1 cellular context compared by ENCODE assay signal in the genomic region with DNA sequence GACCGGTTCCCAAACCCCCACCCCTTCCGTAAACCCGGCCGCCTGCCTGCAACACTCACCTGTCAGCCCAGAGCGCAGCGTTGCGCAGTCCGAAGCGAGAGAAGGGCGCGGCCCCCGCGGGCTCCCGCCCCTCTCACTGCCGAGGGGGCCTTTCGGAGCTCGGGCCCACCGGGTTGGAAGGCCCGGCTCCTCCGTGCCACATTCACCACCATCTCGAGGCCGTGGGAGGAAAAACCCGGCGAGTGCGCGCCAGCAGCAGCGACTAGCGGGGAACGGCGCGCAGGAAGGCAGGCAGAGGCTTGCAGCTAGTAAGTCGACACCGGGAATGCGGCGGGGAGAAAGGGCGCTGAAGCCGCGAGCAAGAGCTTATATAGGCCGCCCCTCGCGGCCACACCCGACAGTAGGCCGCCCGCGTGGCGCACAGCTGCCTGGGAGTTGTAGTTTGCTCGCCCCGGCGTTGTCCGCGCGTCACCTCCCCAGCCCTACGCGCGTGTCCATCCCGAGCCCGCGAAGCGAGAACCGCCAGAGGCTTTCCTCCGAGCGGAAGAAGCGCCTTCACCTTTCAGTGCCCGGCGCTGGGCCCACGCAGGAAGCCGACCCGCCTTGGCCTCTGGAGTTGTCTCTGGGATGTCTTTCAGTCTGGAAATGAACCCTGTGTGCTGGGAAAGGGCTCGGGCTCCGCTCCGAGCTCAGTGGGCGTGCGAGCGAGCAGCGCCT.
TF ChIP-seq lines count a peak whose summit lies in the region.

No MANE protein-coding gene starts in this region.

TF ChIP-seq in K562, 482 proteins besides CTCF, POLR2A, EP300 and RAD21 (continued from another document and continues in another):
- TF ChIP-seq, protein P1, sequence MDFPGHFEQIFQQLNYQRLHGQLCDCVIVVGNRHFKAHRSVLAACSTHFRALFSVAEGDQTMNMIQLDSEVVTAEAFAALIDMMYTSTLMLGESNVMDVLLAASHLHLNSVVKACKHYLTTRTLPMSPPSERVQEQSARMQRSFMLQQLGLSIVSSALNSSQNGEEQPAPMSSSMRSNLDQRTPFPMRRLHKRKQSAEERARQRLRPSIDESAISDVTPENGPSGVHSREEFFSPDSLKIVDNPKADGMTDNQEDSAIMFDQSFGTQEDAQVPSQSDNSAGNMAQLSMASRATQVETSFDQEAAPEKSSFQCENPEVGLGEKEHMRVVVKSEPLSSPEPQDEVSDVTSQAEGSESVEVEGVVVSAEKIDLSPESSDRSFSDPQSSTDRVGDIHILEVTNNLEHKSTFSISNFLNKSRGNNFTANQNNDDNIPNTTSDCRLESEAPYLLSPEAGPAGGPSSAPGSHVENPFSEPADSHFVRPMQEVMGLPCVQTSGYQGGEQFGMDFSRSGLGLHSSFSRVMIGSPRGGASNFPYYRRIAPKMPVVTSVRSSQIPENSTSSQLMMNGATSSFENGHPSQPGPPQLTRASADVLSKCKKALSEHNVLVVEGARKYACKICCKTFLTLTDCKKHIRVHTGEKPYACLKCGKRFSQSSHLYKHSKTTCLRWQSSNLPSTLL (IDR thresholded peaks at IDR 0.05): no peak
- TF ChIP-seq U2AF1 (optimal IDR thresholded peaks at IDR 0.05; ENCODE audit: low read depth, low read length) (peak; percentile 100), FOXK1 (CRISPR knock-in tag; IDR thresholded peaks at IDR 0.05; ENCODE audit: borderline replicate concordance) (peak; percentile 46), CXXC5 (CRISPR knock-in tag; IDR thresholded peaks at IDR 0.05) (peak; percentile 97), DACH1 (IDR thresholded peaks at IDR 0.05; ENCODE audit: partially characterized antibody) (no peak), ZNF696 (CRISPR knock-in tag; conservative IDR thresholded peaks at IDR 0.05) (no peak), HDAC1 (IDR thresholded peaks at IDR 0.05) (peak; percentile 25 to 93; a peak in 3 of 4 replicates), ZNF165 (CRISPR knock-in tag; IDR thresholded peaks at IDR 0.05; ENCODE audit: borderline replicate concordance) (peak; percentile 44; the same call in 1 of the 2 replicates), CHCHD3 (CRISPR knock-in tag; IDR thresholded peaks at IDR 0.05) (peak; percentile 54; the same call in 1 of the 2 replicates), MYC (IDR thresholded peaks at IDR 0.05; ENCODE audit: low read depth, low read length) (peak; percentile 98), MYC (CRISPR knock-in tag; IDR thresholded peaks at IDR 0.05; ENCODE audit: borderline replicate concordance, low read depth) (peak; percentile 91; the same call in 1 of the 2 replicates), ZNF766 (CRISPR knock-in tag; conservative IDR thresholded peaks at IDR 0.05) (0 out of 2 replicates have a peak, but pooled peaks have one; percentile 31), FOS (IDR thresholded peaks at IDR 0.05; ENCODE audit: extremely low read depth, insufficient read length) (no peak), HNRNPUL1 (IDR thresholded peaks at IDR 0.05; ENCODE audit: low read length) (no peak), ZNF184 (CRISPR knock-in tag; IDR thresholded peaks at IDR 0.05) (no peak), ZNF668 (CRISPR knock-in tag; IDR thresholded peaks at IDR 0.05) (no peak)
- TF ChIP-seq, protein P2, sequence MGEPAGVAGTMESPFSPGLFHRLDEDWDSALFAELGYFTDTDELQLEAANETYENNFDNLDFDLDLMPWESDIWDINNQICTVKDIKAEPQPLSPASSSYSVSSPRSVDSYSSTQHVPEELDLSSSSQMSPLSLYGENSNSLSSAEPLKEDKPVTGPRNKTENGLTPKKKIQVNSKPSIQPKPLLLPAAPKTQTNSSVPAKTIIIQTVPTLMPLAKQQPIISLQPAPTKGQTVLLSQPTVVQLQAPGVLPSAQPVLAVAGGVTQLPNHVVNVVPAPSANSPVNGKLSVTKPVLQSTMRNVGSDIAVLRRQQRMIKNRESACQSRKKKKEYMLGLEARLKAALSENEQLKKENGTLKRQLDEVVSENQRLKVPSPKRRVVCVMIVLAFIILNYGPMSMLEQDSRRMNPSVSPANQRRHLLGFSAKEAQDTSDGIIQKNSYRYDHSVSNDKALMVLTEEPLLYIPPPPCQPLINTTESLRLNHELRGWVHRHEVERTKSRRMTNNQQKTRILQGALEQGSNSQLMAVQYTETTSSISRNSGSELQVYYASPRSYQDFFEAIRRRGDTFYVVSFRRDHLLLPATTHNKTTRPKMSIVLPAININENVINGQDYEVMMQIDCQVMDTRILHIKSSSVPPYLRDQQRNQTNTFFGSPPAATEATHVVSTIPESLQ (CRISPR knock-in tag; IDR thresholded peaks at IDR 0.05): peak; percentile 24; the same call in 1 of the 2 replicates
- TF ChIP-seq, protein P3, sequence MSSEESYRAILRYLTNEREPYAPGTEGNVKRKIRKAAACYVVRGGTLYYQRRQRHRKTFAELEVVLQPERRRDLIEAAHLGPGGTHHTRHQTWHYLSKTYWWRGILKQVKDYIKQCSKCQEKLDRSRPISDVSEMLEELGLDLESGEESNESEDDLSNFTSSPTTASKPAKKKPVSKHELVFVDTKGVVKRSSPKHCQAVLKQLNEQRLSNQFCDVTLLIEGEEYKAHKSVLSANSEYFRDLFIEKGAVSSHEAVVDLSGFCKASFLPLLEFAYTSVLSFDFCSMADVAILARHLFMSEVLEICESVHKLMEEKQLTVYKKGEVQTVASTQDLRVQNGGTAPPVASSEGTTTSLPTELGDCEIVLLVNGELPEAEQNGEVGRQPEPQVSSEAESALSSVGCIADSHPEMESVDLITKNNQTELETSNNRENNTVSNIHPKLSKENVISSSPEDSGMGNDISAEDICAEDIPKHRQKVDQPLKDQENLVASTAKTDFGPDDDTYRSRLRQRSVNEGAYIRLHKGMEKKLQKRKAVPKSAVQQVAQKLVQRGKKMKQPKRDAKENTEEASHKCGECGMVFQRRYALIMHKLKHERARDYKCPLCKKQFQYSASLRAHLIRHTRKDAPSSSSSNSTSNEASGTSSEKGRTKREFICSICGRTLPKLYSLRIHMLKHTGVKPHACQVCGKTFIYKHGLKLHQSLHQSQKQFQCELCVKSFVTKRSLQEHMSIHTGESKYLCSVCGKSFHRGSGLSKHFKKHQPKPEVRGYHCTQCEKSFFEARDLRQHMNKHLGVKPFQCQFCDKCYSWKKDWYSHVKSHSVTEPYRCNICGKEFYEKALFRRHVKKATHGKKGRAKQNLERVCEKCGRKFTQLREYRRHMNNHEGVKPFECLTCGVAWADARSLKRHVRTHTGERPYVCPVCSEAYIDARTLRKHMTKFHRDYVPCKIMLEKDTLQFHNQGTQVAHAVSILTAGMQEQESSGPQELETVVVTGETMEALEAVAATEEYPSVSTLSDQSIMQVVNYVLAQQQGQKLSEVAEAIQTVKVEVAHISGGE (CRISPR knock-in tag; IDR thresholded peaks at IDR 0.05): peak in 1 of 3 experiments; percentile 84; a peak in 2 of 6 replicates
- TF ChIP-seq, protein P4, sequence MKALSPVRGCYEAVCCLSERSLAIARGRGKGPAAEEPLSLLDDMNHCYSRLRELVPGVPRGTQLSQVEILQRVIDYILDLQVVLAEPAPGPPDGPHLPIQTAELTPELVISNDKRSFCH (CRISPR knock-in tag; IDR thresholded peaks at IDR 0.05): no peak; the same call in 1 of the 2 replicates
- TF ChIP-seq, protein P4 (tag; IDR thresholded peaks at IDR 0.05): peak; percentile 85
- TF ChIP-seq, protein P5, sequence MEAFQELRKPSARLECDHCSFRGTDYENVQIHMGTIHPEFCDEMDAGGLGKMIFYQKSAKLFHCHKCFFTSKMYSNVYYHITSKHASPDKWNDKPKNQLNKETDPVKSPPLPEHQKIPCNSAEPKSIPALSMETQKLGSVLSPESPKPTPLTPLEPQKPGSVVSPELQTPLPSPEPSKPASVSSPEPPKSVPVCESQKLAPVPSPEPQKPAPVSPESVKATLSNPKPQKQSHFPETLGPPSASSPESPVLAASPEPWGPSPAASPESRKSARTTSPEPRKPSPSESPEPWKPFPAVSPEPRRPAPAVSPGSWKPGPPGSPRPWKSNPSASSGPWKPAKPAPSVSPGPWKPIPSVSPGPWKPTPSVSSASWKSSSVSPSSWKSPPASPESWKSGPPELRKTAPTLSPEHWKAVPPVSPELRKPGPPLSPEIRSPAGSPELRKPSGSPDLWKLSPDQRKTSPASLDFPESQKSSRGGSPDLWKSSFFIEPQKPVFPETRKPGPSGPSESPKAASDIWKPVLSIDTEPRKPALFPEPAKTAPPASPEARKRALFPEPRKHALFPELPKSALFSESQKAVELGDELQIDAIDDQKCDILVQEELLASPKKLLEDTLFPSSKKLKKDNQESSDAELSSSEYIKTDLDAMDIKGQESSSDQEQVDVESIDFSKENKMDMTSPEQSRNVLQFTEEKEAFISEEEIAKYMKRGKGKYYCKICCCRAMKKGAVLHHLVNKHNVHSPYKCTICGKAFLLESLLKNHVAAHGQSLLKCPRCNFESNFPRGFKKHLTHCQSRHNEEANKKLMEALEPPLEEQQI (IDR thresholded peaks at IDR 0.05): no peak
- TF ChIP-seq, protein P6, sequence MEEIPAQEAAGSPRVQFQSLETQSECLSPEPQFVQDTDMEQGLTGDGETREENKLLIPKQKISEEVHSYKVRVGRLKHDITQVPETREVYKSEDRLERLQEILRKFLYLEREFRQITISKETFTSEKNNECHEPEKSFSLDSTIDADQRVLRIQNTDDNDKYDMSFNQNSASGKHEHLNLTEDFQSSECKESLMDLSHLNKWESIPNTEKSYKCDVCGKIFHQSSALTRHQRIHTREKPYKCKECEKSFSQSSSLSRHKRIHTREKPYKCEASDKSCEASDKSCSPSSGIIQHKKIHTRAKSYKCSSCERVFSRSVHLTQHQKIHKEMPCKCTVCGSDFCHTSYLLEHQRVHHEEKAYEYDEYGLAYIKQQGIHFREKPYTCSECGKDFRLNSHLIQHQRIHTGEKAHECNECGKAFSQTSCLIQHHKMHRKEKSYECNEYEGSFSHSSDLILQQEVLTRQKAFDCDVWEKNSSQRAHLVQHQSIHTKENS (CRISPR knock-in tag; IDR thresholded peaks at IDR 0.05): no peak
- TF ChIP-seq, protein P7, sequence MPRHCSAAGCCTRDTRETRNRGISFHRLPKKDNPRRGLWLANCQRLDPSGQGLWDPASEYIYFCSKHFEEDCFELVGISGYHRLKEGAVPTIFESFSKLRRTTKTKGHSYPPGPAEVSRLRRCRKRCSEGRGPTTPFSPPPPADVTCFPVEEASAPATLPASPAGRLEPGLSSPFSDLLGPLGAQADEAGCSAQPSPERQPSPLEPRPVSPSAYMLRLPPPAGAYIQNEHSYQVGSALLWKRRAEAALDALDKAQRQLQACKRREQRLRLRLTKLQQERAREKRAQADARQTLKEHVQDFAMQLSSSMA (CRISPR knock-in tag; IDR thresholded peaks at IDR 0.05): peak; percentile 47; the same call in 1 of the 2 replicates
- TF ChIP-seq, protein P8, sequence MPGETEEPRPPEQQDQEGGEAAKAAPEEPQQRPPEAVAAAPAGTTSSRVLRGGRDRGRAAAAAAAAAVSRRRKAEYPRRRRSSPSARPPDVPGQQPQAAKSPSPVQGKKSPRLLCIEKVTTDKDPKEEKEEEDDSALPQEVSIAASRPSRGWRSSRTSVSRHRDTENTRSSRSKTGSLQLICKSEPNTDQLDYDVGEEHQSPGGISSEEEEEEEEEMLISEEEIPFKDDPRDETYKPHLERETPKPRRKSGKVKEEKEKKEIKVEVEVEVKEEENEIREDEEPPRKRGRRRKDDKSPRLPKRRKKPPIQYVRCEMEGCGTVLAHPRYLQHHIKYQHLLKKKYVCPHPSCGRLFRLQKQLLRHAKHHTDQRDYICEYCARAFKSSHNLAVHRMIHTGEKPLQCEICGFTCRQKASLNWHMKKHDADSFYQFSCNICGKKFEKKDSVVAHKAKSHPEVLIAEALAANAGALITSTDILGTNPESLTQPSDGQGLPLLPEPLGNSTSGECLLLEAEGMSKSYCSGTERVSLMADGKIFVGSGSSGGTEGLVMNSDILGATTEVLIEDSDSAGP (CRISPR knock-in tag; IDR thresholded peaks at IDR 0.05): peak; percentile 55
- TF ChIP-seq, protein P9, sequence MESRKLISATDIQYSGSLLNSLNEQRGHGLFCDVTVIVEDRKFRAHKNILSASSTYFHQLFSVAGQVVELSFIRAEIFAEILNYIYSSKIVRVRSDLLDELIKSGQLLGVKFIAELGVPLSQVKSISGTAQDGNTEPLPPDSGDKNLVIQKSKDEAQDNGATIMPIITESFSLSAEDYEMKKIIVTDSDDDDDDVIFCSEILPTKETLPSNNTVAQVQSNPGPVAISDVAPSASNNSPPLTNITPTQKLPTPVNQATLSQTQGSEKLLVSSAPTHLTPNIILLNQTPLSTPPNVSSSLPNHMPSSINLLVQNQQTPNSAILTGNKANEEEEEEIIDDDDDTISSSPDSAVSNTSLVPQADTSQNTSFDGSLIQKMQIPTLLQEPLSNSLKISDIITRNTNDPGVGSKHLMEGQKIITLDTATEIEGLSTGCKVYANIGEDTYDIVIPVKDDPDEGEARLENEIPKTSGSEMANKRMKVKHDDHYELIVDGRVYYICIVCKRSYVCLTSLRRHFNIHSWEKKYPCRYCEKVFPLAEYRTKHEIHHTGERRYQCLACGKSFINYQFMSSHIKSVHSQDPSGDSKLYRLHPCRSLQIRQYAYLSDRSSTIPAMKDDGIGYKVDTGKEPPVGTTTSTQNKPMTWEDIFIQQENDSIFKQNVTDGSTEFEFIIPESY (CRISPR knock-in tag; IDR thresholded peaks at IDR 0.05): peak; percentile 74
- TF ChIP-seq, protein P10, sequence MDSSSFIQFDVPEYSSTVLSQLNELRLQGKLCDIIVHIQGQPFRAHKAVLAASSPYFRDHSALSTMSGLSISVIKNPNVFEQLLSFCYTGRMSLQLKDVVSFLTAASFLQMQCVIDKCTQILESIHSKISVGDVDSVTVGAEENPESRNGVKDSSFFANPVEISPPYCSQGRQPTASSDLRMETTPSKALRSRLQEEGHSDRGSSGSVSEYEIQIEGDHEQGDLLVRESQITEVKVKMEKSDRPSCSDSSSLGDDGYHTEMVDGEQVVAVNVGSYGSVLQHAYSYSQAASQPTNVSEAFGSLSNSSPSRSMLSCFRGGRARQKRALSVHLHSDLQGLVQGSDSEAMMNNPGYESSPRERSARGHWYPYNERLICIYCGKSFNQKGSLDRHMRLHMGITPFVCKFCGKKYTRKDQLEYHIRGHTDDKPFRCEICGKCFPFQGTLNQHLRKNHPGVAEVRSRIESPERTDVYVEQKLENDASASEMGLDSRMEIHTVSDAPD (CRISPR knock-in tag; IDR thresholded peaks at IDR 0.05): no peak
- TF ChIP-seq, protein P11, sequence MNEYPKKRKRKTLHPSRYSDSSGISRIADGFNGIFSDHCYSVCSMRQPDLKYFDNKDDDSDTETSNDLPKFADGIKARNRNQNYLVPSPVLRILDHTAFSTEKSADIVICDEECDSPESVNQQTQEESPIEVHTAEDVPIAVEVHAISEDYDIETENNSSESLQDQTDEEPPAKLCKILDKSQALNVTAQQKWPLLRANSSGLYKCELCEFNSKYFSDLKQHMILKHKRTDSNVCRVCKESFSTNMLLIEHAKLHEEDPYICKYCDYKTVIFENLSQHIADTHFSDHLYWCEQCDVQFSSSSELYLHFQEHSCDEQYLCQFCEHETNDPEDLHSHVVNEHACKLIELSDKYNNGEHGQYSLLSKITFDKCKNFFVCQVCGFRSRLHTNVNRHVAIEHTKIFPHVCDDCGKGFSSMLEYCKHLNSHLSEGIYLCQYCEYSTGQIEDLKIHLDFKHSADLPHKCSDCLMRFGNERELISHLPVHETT (CRISPR knock-in tag; conservative IDR thresholded peaks at IDR 0.05 in 1 of 2, IDR thresholded peaks at IDR 0.05 in 1 of 2): peak in 1 of 2 experiments; percentile 76; a peak in 1 of 4 replicates
